Comparison of ENCODE assay signal across 1 cellular context in genomic region chr1:154970631-154971340, GRCh38.
TF ChIP-seq lines count a peak whose summit lies in the region.

Gene SHC1 (minus strand): TSS chr1:154970747. CDS start chr1:154970526, 221 bp downstream.

TF ChIP-seq in H1, 55 proteins besides CTCF, POLR2A, EP300 and RAD21 (continued from another document):
- peak; percentile 82 for TF ChIP-seq JUND (IDR thresholded peaks at IDR 0.05; ENCODE audit: low read length)
- TF ChIP-seq POLR2AphosphoS5 (IDR thresholded peaks at IDR 0.05; ENCODE audit: low read depth, low read length): peak; percentile 85; the same call in 1 of the 2 replicates
- TF ChIP-seq SRF (IDR thresholded peaks at IDR 0.05; ENCODE audit: low read depth, low read length): no peak
- TF ChIP-seq TAF7 (optimal IDR thresholded peaks at IDR 0.05; ENCODE audit: borderline replicate concordance, low read depth, low read length): peak; percentile 69
- TF ChIP-seq CBX8 (IDR thresholded peaks at IDR 0.05; ENCODE audit: borderline replicate concordance, low read depth, low read length): no peak
- TF ChIP-seq SUZ12 (IDR thresholded peaks at IDR 0.05; ENCODE audit: low read length): no peak
- no peak for TF ChIP-seq KDM5A (IDR thresholded peaks at IDR 0.05; ENCODE audit: low read length)
- no peak for TF ChIP-seq JUN (IDR thresholded peaks at IDR 0.05; ENCODE audit: low read depth, low read length)
- TF ChIP-seq SIX5 (IDR thresholded peaks at IDR 0.05; ENCODE audit: low read depth, low read length): no peak
- TF ChIP-seq ASH2L (IDR thresholded peaks at IDR 0.05; ENCODE audit: low read length): peak; percentile 48
- no peak for TF ChIP-seq HDAC6 (IDR thresholded peaks at IDR 0.05; ENCODE audit: low read depth, low read length)
- no peak for TF ChIP-seq KDM1A (IDR thresholded peaks at IDR 0.05; ENCODE audit: borderline replicate concordance, low read length)
- TF ChIP-seq MAFK (IDR thresholded peaks at IDR 0.05; ENCODE audit: low read depth, low read length): peak; percentile 75
- no peak for TF ChIP-seq RFX5 (IDR thresholded peaks at IDR 0.05; ENCODE audit: borderline replicate concordance, low read depth, low read length)
- TF ChIP-seq, protein P1, sequence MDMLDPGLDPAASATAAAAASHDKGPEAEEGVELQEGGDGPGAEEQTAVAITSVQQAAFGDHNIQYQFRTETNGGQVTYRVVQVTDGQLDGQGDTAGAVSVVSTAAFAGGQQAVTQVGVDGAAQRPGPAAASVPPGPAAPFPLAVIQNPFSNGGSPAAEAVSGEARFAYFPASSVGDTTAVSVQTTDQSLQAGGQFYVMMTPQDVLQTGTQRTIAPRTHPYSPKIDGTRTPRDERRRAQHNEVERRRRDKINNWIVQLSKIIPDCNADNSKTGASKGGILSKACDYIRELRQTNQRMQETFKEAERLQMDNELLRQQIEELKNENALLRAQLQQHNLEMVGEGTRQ (IDR thresholded peaks at IDR 0.05; ENCODE audit: low read length): no peak
- peak; percentile 10; the same call in 1 of the 2 replicates for TF ChIP-seq ATF2 (IDR thresholded peaks at IDR 0.05; ENCODE audit: low read length)
- TF ChIP-seq BRCA1 (IDR thresholded peaks at IDR 0.05; ENCODE audit: low read depth, low read length): no peak
- no peak for TF ChIP-seq CHD2 (IDR thresholded peaks at IDR 0.05; ENCODE audit: low read length)
- no peak for TF ChIP-seq SAP30 (IDR thresholded peaks at IDR 0.05; ENCODE audit: insufficient read depth, insufficient replicate concordance, low read length)
- TF ChIP-seq TAF1 (IDR thresholded peaks at IDR 0.05; ENCODE audit: low read depth, low read length): peak; percentile 78
- 0 out of 2 replicates have a peak, but pooled peaks have one; percentile 9 for TF ChIP-seq CREB1 (IDR thresholded peaks at IDR 0.05)
- TF ChIP-seq YY1 (IDR thresholded peaks at IDR 0.05; ENCODE audit: low read depth, low read length): 0 out of 2 replicates have a peak, but pooled peaks have one; percentile 7
- no peak for TF ChIP-seq CEBPB (IDR thresholded peaks at IDR 0.05; ENCODE audit: low read depth, low read length)
- TF ChIP-seq TCF12 (IDR thresholded peaks at IDR 0.05; ENCODE audit: low read depth, low read length): no peak
- TF ChIP-seq SIN3A (conservative IDR thresholded peaks at IDR 0.05 in 1 of 2, IDR thresholded peaks at IDR 0.05 in 1 of 2; ENCODE audit: low read depth in 1 of 2, low read length in 2 of 2): peak in 1 of 2 experiments; percentile 39; a peak in 1 of 4 replicates
- no peak for TF ChIP-seq BCL11A (IDR thresholded peaks at IDR 0.05; ENCODE audit: low read depth in 2 of 2, low read length in 2 of 2)
- TF ChIP-seq SP4 (IDR thresholded peaks at IDR 0.05; ENCODE audit: low read length): peak; percentile 71; the same call in 1 of the 2 replicates
- no peak for TF ChIP-seq CHD7 (IDR thresholded peaks at IDR 0.05; ENCODE audit: insufficient replicate concordance, low read length)
- no peak for TF ChIP-seq SP1 (IDR thresholded peaks at IDR 0.05; ENCODE audit: low read depth, low read length)
- TF ChIP-seq EGR1 (IDR thresholded peaks at IDR 0.05; ENCODE audit: borderline replicate concordance, low read depth, low read length): peak; percentile 1; the same call in 1 of the 2 replicates
- no peak for TF ChIP-seq GABPA (IDR thresholded peaks at IDR 0.05; ENCODE audit: borderline replicate concordance, insufficient read depth, low read length)
- TF ChIP-seq, protein P2, sequence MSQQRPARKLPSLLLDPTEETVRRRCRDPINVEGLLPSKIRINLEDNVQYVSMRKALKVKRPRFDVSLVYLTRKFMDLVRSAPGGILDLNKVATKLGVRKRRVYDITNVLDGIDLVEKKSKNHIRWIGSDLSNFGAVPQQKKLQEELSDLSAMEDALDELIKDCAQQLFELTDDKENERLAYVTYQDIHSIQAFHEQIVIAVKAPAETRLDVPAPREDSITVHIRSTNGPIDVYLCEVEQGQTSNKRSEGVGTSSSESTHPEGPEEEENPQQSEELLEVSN (IDR thresholded peaks at IDR 0.05): no peak
- TF ChIP-seq PHF8 (conservative IDR thresholded peaks at IDR 0.05; ENCODE audit: low read depth, low read length): no peak
- no peak for TF ChIP-seq RNF2 (IDR thresholded peaks at IDR 0.05; ENCODE audit: borderline replicate concordance, low read depth, low read length, missing control alignments, poor library complexity, severe bottlenecking)
- no peak for TF ChIP-seq RXRA (IDR thresholded peaks at IDR 0.05; ENCODE audit: insufficient read depth, low read depth, low read length)
- TF ChIP-seq NRF1 (IDR thresholded peaks at IDR 0.05; ENCODE audit: low read depth, low read length): no peak
- TF ChIP-seq, protein P3, sequence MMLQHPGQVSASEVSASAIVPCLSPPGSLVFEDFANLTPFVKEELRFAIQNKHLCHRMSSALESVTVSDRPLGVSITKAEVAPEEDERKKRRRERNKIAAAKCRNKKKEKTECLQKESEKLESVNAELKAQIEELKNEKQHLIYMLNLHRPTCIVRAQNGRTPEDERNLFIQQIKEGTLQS (IDR thresholded peaks at IDR 0.05; ENCODE audit: insufficient read depth, low read depth, low read length): no peak
